2 cellular contexts compared by ENCODE assay signal in genomic region chr2:120372816-120373215, GRCh38.
TF ChIP-seq lines count a peak whose summit lies in the region.

No MANE protein-coding gene starts in this region.

TF ChIP-seq in GM23338, 12 proteins besides CTCF, POLR2A, EP300 and RAD21:
- TF ChIP-seq EZH2 (IDR thresholded peaks at IDR 0.05; ENCODE audit: low read depth, unreplicated experiment) = no peak
- TF ChIP-seq JUNB (IDR thresholded peaks at IDR 0.05; ENCODE audit: unreplicated experiment) = no peak
- TF ChIP-seq NANOG (IDR thresholded peaks at IDR 0.05; ENCODE audit: borderline replicate concordance) = no peak
- TF ChIP-seq ZNF331 (CRISPR knock-in tag; IDR thresholded peaks at IDR 0.05; ENCODE audit: low read depth) = no peak
- no peak for TF ChIP-seq ETS1 (IDR thresholded peaks at IDR 0.05)
- TF ChIP-seq STAT1 (IDR thresholded peaks at IDR 0.05; ENCODE audit: unreplicated experiment) = no peak
- TF ChIP-seq ZNF114 (CRISPR knock-in tag; IDR thresholded peaks at IDR 0.05) = no peak
- TF ChIP-seq POLR2AphosphoS5 (IDR thresholded peaks at IDR 0.05; ENCODE audit: low read depth) = no peak
- no peak for TF ChIP-seq REST (IDR thresholded peaks at IDR 0.05; ENCODE audit: unreplicated experiment)
- TF ChIP-seq ZNF462 (CRISPR knock-in tag; IDR thresholded peaks at IDR 0.05) = no peak
- no peak for TF ChIP-seq CREB1 (CRISPR knock-in tag; IDR thresholded peaks at IDR 0.05; ENCODE audit: low read depth)
- no peak for TF ChIP-seq EZH2phosphoT487 (IDR thresholded peaks at IDR 0.05; ENCODE audit: unreplicated experiment)

TF ChIP-seq in H1, 55 proteins besides CTCF, POLR2A, EP300 and RAD21:
- TF ChIP-seq SAP30 (IDR thresholded peaks at IDR 0.05; ENCODE audit: insufficient read depth, insufficient replicate concordance, low read length) = no peak
- TF ChIP-seq BRCA1 (IDR thresholded peaks at IDR 0.05; ENCODE audit: low read depth, low read length) = no peak
- TF ChIP-seq RBBP5 (IDR thresholded peaks at IDR 0.05; ENCODE audit: borderline replicate concordance, low read depth, low read length) = no peak
- TF ChIP-seq FOSL1 (IDR thresholded peaks at IDR 0.05; ENCODE audit: insufficient read depth, low read depth, low read length) = no peak
- TF ChIP-seq SP2 (IDR thresholded peaks at IDR 0.05; ENCODE audit: low read length) = no peak
- TF ChIP-seq TAF7 (optimal IDR thresholded peaks at IDR 0.05; ENCODE audit: borderline replicate concordance, low read depth, low read length) = no peak
- no peak for TF ChIP-seq SP1 (IDR thresholded peaks at IDR 0.05; ENCODE audit: low read depth, low read length)
- no peak for TF ChIP-seq USF2 (IDR thresholded peaks at IDR 0.05; ENCODE audit: low read length)
- TF ChIP-seq YY1 (IDR thresholded peaks at IDR 0.05; ENCODE audit: low read depth, low read length) = no peak
- no peak for TF ChIP-seq POLR2AphosphoS5 (IDR thresholded peaks at IDR 0.05; ENCODE audit: low read depth, low read length)
- no peak for TF ChIP-seq CBX5 (IDR thresholded peaks at IDR 0.05; ENCODE audit: low read depth, low read length)
- TF ChIP-seq E2F6 (IDR thresholded peaks at IDR 0.05) = no peak
- no peak for TF ChIP-seq CHD1 (IDR thresholded peaks at IDR 0.05; ENCODE audit: low read depth, low read length)
- TF ChIP-seq TCF12 (IDR thresholded peaks at IDR 0.05; ENCODE audit: low read depth, low read length) = no peak
- no peak for TF ChIP-seq POU5F1 (IDR thresholded peaks at IDR 0.05; ENCODE audit: low read depth, low read length)
- no peak for TF ChIP-seq NRF1 (IDR thresholded peaks at IDR 0.05; ENCODE audit: low read depth, low read length)
- TF ChIP-seq SIRT6 (IDR thresholded peaks at IDR 0.05; ENCODE audit: low read length) = no peak
